Comparison of ENCODE assay signal across 10 cellular contexts in genomic region chr4:54315561-54315960, GRCh38.
A peak's percentile ranks its signal among the peaks of the same experiment; 100 is the strongest.
DNase-seq lines count a peak whose midpoint lies in the region; ATAC-seq and TF ChIP-seq lines count a peak whose summit lies in the region.
"Had no signal": no experiment of that assay in that cellular context is flagged by ENCODE, and none has a peak within 500 bp of the region (broad histone marks: within the 10 kb centered on the region; RNA-seq: fewer than 3 reads in every experiment).

No MANE protein-coding gene starts in this region.

- H3K4me3 ChIP-seq in MM.1S (ENCODE audit: low read length) = no peak overlapping the region; the same call in 1 of the 2 replicates

- no peaks in the 10 kb centered on the region for H3K27me3 ChIP-seq in MM.1S (replicated peaks; ENCODE audit: insufficient read depth, low read length)

- H3K27me3 Mint-ChIP-seq in activated naive CD8-positive, alpha-beta T cell treated with anti-CD3 and anti-CD28 coated beads, Interleukin-2, amount 10 ng/mL, durations not matched to agents 7 days and 5 days = peaks cover 2% of the 10 kb centered on the region
- H3K27me3 Mint-ChIP-seq in activated naive CD8-positive, alpha-beta T cell treated with anti-CD3 and anti-CD28 coated beads for 36 hours = peaks cover 16% of the 10 kb centered on the region
- H3K27me3 Mint-ChIP-seq in stimulated activated naive CD8-positive, alpha-beta T cell treated with anti-CD3 and anti-CD28 coated beads, Interleukin-15, amount 100 ng/mL, for 72 hours = peaks cover 43% of the 10 kb centered on the region

- no peaks in the 10 kb centered on the region for H3K9me2 ChIP-seq in MM.1S (replicated peaks; ENCODE audit: insufficient read depth, low read length)

- H2AFZ ChIP-seq in MM.1S (ENCODE audit: low read length) = no peak overlapping the region

- in situ Hi-C loops in ACHN (cut with HindIII; ENCODE audit: low pct_ligation_motif_present, low pct_unique_long_range_greater_than_20kb, low sequenced_read_pairs) = no loop called here

- ATAC-seq in activated naive CD8-positive, alpha-beta T cell treated with anti-CD3 and anti-CD28 coated beads, Interleukin-2, amount 10 ng/mL, durations not matched to agents 7 days and 5 days (ENCODE audit: low read depth) = peak; percentile 33
- ATAC-seq in HG02759 (IDR thresholded peaks at IDR 0.05; ENCODE audit: unreplicated experiment) = peak; percentile 96
- ATAC-seq in stimulated activated naive CD8-positive, alpha-beta T cell treated with anti-CD3 and anti-CD28 coated beads, Interleukin-15, amount 100 ng/mL, for 72 hours = peak; percentile 90

- H3K4me1 Mint-ChIP-seq in activated naive CD8-positive, alpha-beta T cell treated with anti-CD3 and anti-CD28 coated beads, Interleukin-2, amount 10 ng/mL, durations not matched to agents 7 days and 5 days = peaks cover 3% of the 10 kb centered on the region
- peaks cover 11% of the 10 kb centered on the region for H3K4me1 Mint-ChIP-seq in activated naive CD8-positive, alpha-beta T cell treated with anti-CD3 and anti-CD28 coated beads for 36 hours
- peaks cover 21% of the 10 kb centered on the region for H3K4me1 Mint-ChIP-seq in stimulated activated naive CD8-positive, alpha-beta T cell treated with anti-CD3 and anti-CD28 coated beads, Interleukin-15, amount 100 ng/mL, for 72 hours

- no peaks in the 10 kb centered on the region for H3K36me3 ChIP-seq in MM.1S (replicated peaks; ENCODE audit: insufficient read depth, low read length)

- POLR2A ChIA-PET in activated naive CD8-positive, alpha-beta T cell treated with anti-CD3 and anti-CD28 coated beads, Interleukin-2, amount 10 ng/mL, durations not matched to agents 7 days and 5 days (lab: Charles Lee) = no interaction called here

- H3K4me2 ChIP-seq in MM.1S (ENCODE audit: low read depth, low read length) = peak overlapping the region; percentile 31

- no peak for TF ChIP-seq CTCF in MM.1S (IDR thresholded peaks at IDR 0.05; ENCODE audit: low read length)

- H3K79me2 ChIP-seq in MM.1S (ENCODE audit: low read length) = no peaks in the 10 kb centered on the region

- H3K4me3 Mint-ChIP-seq in activated naive CD8-positive, alpha-beta T cell treated with anti-CD3 and anti-CD28 coated beads, Interleukin-2, amount 10 ng/mL, durations not matched to agents 7 days and 5 days = no peak overlapping the region
- H3K4me3 Mint-ChIP-seq in activated naive CD8-positive, alpha-beta T cell treated with anti-CD3 and anti-CD28 coated beads for 36 hours = no peak overlapping the region
- no peak overlapping the region for H3K4me3 Mint-ChIP-seq in stimulated activated naive CD8-positive, alpha-beta T cell treated with anti-CD3 and anti-CD28 coated beads, Interleukin-15, amount 100 ng/mL, for 72 hours

- H3K27ac Mint-ChIP-seq in activated naive CD8-positive, alpha-beta T cell treated with anti-CD3 and anti-CD28 coated beads, Interleukin-2, amount 10 ng/mL, durations not matched to agents 7 days and 5 days = no peak overlapping the region
- no peak overlapping the region for H3K27ac Mint-ChIP-seq in activated naive CD8-positive, alpha-beta T cell treated with anti-CD3 and anti-CD28 coated beads for 36 hours
- no peak overlapping the region for H3K27ac Mint-ChIP-seq in stimulated activated naive CD8-positive, alpha-beta T cell treated with anti-CD3 and anti-CD28 coated beads, Interleukin-15, amount 100 ng/mL, for 72 hours

- H3F3A ChIP-seq in MM.1S (ENCODE audit: insufficient read depth, low read length) = peaks cover 10% of the 10 kb centered on the region

- no peak for DNase-seq in activated naive CD8-positive, alpha-beta T cell treated with anti-CD3 and anti-CD28 coated beads, Interleukin-2, amount 10 ng/mL, durations not matched to agents 7 days and 5 days
- DNase-seq in activated naive CD8-positive, alpha-beta T cell treated with anti-CD3 and anti-CD28 coated beads for 36 hours = no peak
- DNase-seq in MM.1S (peak; percentile 82), ACHN (no peak), NCI-H1048 (lab: John Stamatoyannopoulos, UW) (no peak), DMS 273 treated with DMSO at 0.1 percent for 48 hours (lab: John Stamatoyannopoulos, UW) (no peak)
- no peak for DNase-seq in stimulated activated naive CD8-positive, alpha-beta T cell treated with anti-CD3 and anti-CD28 coated beads, Interleukin-15, amount 100 ng/mL, for 72 hours
- DNase-seq: activated naive CD4-positive, alpha-beta T cell had no signal

- H3K9ac ChIP-seq in MM.1S (ENCODE audit: low read length) = no peak overlapping the region

- H3K27ac ChIP-seq in MM.1S (ENCODE audit: low read length) = peak overlapping the region; percentile 54; the same call in 1 of the 2 replicates
- H3K27ac ChIP-seq: C4-2B had no signal

- H3K4me1 ChIP-seq in MM.1S (ENCODE audit: low read length) = peaks cover 22% of the 10 kb centered on the region

- no peaks in the 10 kb centered on the region for H3K9me3 ChIP-seq in MM.1S (replicated peaks; ENCODE audit: insufficient read depth, low read length)

- peaks cover 5% of the 10 kb centered on the region for H3K9me3 Mint-ChIP-seq in activated naive CD8-positive, alpha-beta T cell treated with anti-CD3 and anti-CD28 coated beads, Interleukin-2, amount 10 ng/mL, durations not matched to agents 7 days and 5 days
- no peaks in the 10 kb centered on the region for H3K9me3 Mint-ChIP-seq in activated naive CD8-positive, alpha-beta T cell treated with anti-CD3 and anti-CD28 coated beads for 36 hours
- peaks cover 0 to 5% of the 10 kb centered on the region in 2 donors for H3K9me3 Mint-ChIP-seq in stimulated activated naive CD8-positive, alpha-beta T cell treated with anti-CD3 and anti-CD28 coated beads, Interleukin-15, amount 100 ng/mL, for 72 hours

- no peaks in the 10 kb centered on the region for H4K20me1 ChIP-seq in MM.1S (ENCODE audit: insufficient read depth, low read length)

- H3K36me3 Mint-ChIP-seq in activated naive CD8-positive, alpha-beta T cell treated with anti-CD3 and anti-CD28 coated beads, Interleukin-2, amount 10 ng/mL, durations not matched to agents 7 days and 5 days = no peaks in the 10 kb centered on the region
- no peaks in the 10 kb centered on the region for H3K36me3 Mint-ChIP-seq in activated naive CD8-positive, alpha-beta T cell treated with anti-CD3 and anti-CD28 coated beads for 36 hours

Comparison
In these comparisons a context has a peak if more than half of its experiments do, and no peak if none do; other contexts are left out.
1. ATAC-seq: peak in every context shown above with its lines; median percentile 96 in HG02759; 90 in stimulated activated naive CD8-positive, alpha-beta T cell treated with anti-CD3 and anti-CD28 coated beads, Interleukin-15, amount 100 ng/mL, for 72 hours; 33 in activated naive CD8-positive, alpha-beta T cell treated with anti-CD3 and anti-CD28 coated beads, Interleukin-2, amount 10 ng/mL, durations not matched to agents 7 days and 5 days.